In genomic region chr22:19463491-19464469, GRCh38 we compare ENCODE assay signal across 1 cellular context.
TF ChIP-seq lines count a peak whose summit lies in the region.

No MANE protein-coding gene starts in this region.

TF ChIP-seq in IMR-90, 13 proteins besides CTCF, POLR2A, EP300 and RAD21:
- TF ChIP-seq CHD1 (IDR thresholded peaks at IDR 0.05; ENCODE audit: low read depth, low read length): no peak
- TF ChIP-seq RFX5 (IDR thresholded peaks at IDR 0.05; ENCODE audit: low read depth, low read length): no peak
- 0 out of 2 replicates have a peak, but pooled peaks have one; percentile 31 for TF ChIP-seq FOS (IDR thresholded peaks at IDR 0.05; ENCODE audit: low read depth, low read length)
